In the genomic region with DNA sequence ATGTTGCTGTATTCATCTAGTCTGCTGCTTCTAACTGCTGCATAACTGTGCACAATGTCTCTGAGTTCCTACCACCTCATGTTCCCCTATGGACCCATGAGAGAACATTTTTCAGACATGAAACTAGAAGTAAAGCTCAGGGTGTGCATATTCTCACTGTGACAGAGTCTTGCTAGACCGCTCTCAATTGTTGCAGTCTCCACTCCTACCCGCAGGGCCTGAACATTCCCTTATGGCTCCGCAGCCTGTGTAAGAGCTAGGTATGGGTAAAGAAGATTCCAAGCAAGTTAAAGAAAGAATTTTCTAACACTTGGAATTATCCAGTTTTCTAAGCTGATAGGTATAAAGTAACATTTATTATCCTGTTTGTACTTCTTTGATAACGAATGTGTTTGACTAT, we compare ENCODE assay signal across 30 cellular contexts.
"Had no signal": no experiment of that assay in that cellular context is flagged by ENCODE, and none has a peak within 500 bp of the region (broad histone marks: within the 10 kb centered on the region; RNA-seq: fewer than 3 reads in every experiment).

No MANE protein-coding gene starts in this region.

- H3K27ac ChIP-seq: left lung, pancreas, prostate gland, skin epidermis, stomach, testis, thyroid gland, uterus had no signal

- DNase-seq: hypothalamus; immature natural killer cell; kidney; left colon; left lung; midbrain; mucosa of descending colon; naive thymus-derived CD8-positive, alpha-beta T cell; nucleus accumbens; pancreas; posterior cingulate gyrus; retina; right cardiac atrium; stimulated activated CD4-positive, alpha-beta T cell treated with anti-CD3 and anti-CD28 coated beads, Interleukin-12 subunit alpha, Interleukin-12 subunit beta, amount 100 ng/mL, for 4 hours; stimulated activated CD4-positive, alpha-beta T cell treated with anti-CD3 and anti-CD28 coated beads, Interleukin-15, amount 100 ng/mL, for 24 hours; stimulated activated CD4-positive, alpha-beta T cell treated with anti-CD3 and anti-CD28 coated beads, Interleukin-2, amount 100 ng/mL, for 24 hours; stimulated activated CD4-positive, alpha-beta T cell treated with anti-CD3 and anti-CD28 coated beads, Interleukin-4, amount 100 ng/mL, for 1 hour; stimulated activated naive B cell treated with anti-CD40 and anti-IgM and Interleukin-4, amounts not matched to agents 10 μg/mL and 1 μg/mL and 100 μg/mL, for 72 hours; stimulated activated naive CD8-positive, alpha-beta T cell treated with anti-CD3 and anti-CD28 coated beads, Interleukin-15, Interleukin-2, amounts not matched to agents 100 U/mL and 50 U/mL, for 24 hours; stomach; testis; thyroid gland; uterus had no signal

- ATAC-seq: left colon; left lung; mucosa of descending colon; naive thymus-derived CD8-positive, alpha-beta T cell; pancreas; right cardiac atrium; sciatic nerve; stimulated activated naive B cell treated with anti-CD40 and anti-IgM and Interleukin-4, amounts not matched to agents 10 μg/mL and 1 μg/mL and 100 μg/mL, for 72 hours; stimulated activated naive CD8-positive, alpha-beta T cell treated with anti-CD3 and anti-CD28 coated beads, Interleukin-15, Interleukin-2, amounts not matched to agents 100 U/mL and 50 U/mL, for 24 hours had no signal

- H3K27me3 ChIP-seq: left lung, pancreas, stomach, testis, thyroid gland, uterus had no signal

- H3K9me3 Mint-ChIP-seq: immature natural killer cell; naive thymus-derived CD8-positive, alpha-beta T cell; nephron; neural crest cell; stimulated activated naive B cell treated with anti-CD40 and anti-IgM and Interleukin-4, amounts not matched to agents 10 μg/mL and 1 μg/mL and 100 μg/mL, for 72 hours; type B pancreatic cell had no signal

- FAIRE-seq: islet of Langerhans, kidney, pancreas had no signal

- H3K36me3 ChIP-seq: prostate gland, uterus had no signal

- H3K4me1 ChIP-seq: prostate gland, uterus had no signal

- H3K4me3 Mint-ChIP-seq: immature natural killer cell; nephron; neural crest cell; stimulated activated naive B cell treated with anti-CD40 and anti-IgM and Interleukin-4, amounts not matched to agents 10 μg/mL and 1 μg/mL and 100 μg/mL, for 72 hours; type B pancreatic cell had no signal

- H3K4me3 ChIP-seq: left lung, mucosa of descending colon, pancreas, prostate gland, skin epidermis, stomach, testis, thyroid gland, uterus had no signal

- H3K9me3 ChIP-seq: left lung, mucosa of descending colon, pancreas, prostate gland, stomach, testis, thyroid gland, uterus had no signal

- H3K27me3 Mint-ChIP-seq: naive thymus-derived CD8-positive, alpha-beta T cell; stimulated activated naive B cell treated with anti-CD40 and anti-IgM and Interleukin-4, amounts not matched to agents 10 μg/mL and 1 μg/mL and 100 μg/mL, for 72 hours; type B pancreatic cell had no signal

- H3K27ac Mint-ChIP-seq: nephron; stimulated activated naive B cell treated with anti-CD40 and anti-IgM and Interleukin-4, amounts not matched to agents 10 μg/mL and 1 μg/mL and 100 μg/mL, for 72 hours; type B pancreatic cell had no signal
